12 cellular contexts compared by ENCODE assay signal in the genomic region with DNA sequence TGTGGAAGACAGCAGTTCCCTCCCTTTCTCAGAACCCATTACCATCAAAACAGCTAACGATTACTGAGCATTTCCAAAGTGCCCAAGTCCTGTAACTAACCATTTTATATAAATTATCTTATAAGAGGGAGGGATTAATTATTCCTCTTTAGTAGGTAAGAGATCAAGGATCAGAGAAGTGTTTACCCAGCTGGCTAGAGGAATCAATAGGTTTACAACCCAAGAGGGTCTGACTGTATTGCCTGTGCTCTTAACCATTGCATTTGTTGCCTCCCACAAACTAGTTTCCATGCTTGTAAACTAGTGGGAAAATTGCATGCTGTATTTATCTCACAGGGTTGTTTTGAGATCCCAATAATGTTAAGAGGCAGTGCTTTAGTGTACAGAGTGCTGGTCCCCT. TPM values are rescaled to one million over a fixed set of nuclear protein-coding genes. Genes with fewer than 3 reads are reported as not detected.
DNase-seq lines count a peak whose midpoint lies in the region; ATAC-seq and TF ChIP-seq lines count a peak whose summit lies in the region.
"Had no signal": no experiment of that assay in that cellular context is flagged by ENCODE, and none has a peak within 500 bp of the region (broad histone marks: within the 10 kb centered on the region; RNA-seq: fewer than 3 reads in every experiment).

No MANE protein-coding gene starts in this region.

- DNase-seq in right atrium auricular region (ENCODE audit: low spot score): no peak
- DNase-seq in left ventricle myocardium superior: no peak
- DNase-seq in NCI-H345 (lab: John Stamatoyannopoulos, UW): peak; percentile 42
- no peak for DNase-seq in kidney tubule cell (ENCODE audit: low spot score)
- DNase-seq: activated naive CD4-positive, alpha-beta T cell treated with Interleukin-2 at 50 U/mL for 16 hours; gastrocnemius medialis; NCI-H1930 had no signal

- no peak overlapping the region for H3K4me3 ChIP-seq in right atrium auricular region
- H3K4me3 ChIP-seq: gastrocnemius medialis had no signal

- no peaks in the 10 kb centered on the region for H3K27me3 ChIP-seq in right atrium auricular region
- H3K27me3 ChIP-seq: gastrocnemius medialis had no signal

- H3K27ac ChIP-seq in right atrium auricular region: peak overlapping the region; percentile 12 to 39
- peak overlapping the region; percentile 15 for H3K27ac ChIP-seq in cingulate gyrus (ENCODE audit: low read depth, low read length)
- H3K27ac ChIP-seq in temporal lobe (ENCODE audit: low read depth, low read length): peak overlapping the region; percentile 27

- intact Hi-C loops in left ventricle myocardium superior (cut with micrococcal nuclease): no loop called here

- H3K4me1 ChIP-seq in right atrium auricular region: peaks cover 0 to 27% of the 10 kb centered on the region in 2 donors

- H3K36me3 ChIP-seq in right atrium auricular region: peaks cover 13% of the 10 kb centered on the region

- H3K9me3 ChIP-seq in right atrium auricular region: no peaks in the 10 kb centered on the region
- H3K9me3 ChIP-seq: gastrocnemius medialis had no signal

- no peak for ATAC-seq in left ventricle myocardium superior
- ATAC-seq in GM21825 (IDR thresholded peaks at IDR 0.05; ENCODE audit: unreplicated experiment): no peak
- ATAC-seq in GM19467 (IDR thresholded peaks at IDR 0.05; ENCODE audit: unreplicated experiment): no peak
- ATAC-seq: gastrocnemius medialis had no signal

- no peak for TF ChIP-seq CTCF in right atrium auricular region (IDR thresholded peaks at IDR 0.05)

RNA-seq across cellular contexts. Expression of a gene that starts 3.7 kb away (rescaled TPM):
- 100 to 1,000 TPM; 139 to 159 TPM for total RNA-seq in right atrium auricular region
- 339 TPM for total RNA-seq in left ventricle myocardium superior
- 7.4 TPM for total RNA-seq in temporal lobe

RNA-seq across cellular contexts. Expression of a gene that starts 11.5 kb away (rescaled TPM):
- total RNA-seq in right atrium auricular region (100 to 1,000 TPM; 140 to 168 TPM), left ventricle myocardium superior (115 TPM), temporal lobe (8.6 TPM)

RNA-seq across cellular contexts. Expression of a gene that starts 26.3 kb away (rescaled TPM):
- total RNA-seq in right atrium auricular region (not detected), left ventricle myocardium superior (2.1 TPM), temporal lobe (not detected)
- total RNA-seq: gastrocnemius medialis, H1 had no signal

RNA-seq across cellular contexts. Expression of a gene that starts 41.5 kb away (rescaled TPM):
- total RNA-seq in right atrium auricular region (10 to 100 TPM; 31.7 to 41.9 TPM), left ventricle myocardium superior (22.6 TPM), temporal lobe (18.7 TPM)

RNA-seq across cellular contexts. Expression of a gene that starts 56.2 kb away (rescaled TPM):
- 10 to 100 TPM; 71.4 to 95.2 TPM for total RNA-seq in right atrium auricular region
- total RNA-seq in left ventricle myocardium superior: 76.9 TPM
- total RNA-seq in temporal lobe: 0.98 TPM

Comparison
In these comparisons a context has a peak if more than half of its experiments do, and no peak if none do; other contexts are left out.
1. RNA of a gene that starts 3.7 kb away (total RNA-seq): 339 TPM in left ventricle myocardium superior (single experiment) and 139 to 159 TPM in right atrium auricular region; 7.4 TPM in temporal lobe (single experiment); every median in the first group is over 10 times any median in the second.
2. RNA of a gene that starts 11.5 kb away (total RNA-seq): 140 to 168 TPM in right atrium auricular region and 115 TPM in left ventricle myocardium superior (single experiment); 8.6 TPM in temporal lobe (single experiment); every median in the first group is over 10 times any median in the second.
3. Peak in every context shown above with its lines, with median percentiles within 50 percentile points of each other: H3K27ac ChIP-seq.